Comparison of ENCODE assay signal across 19 cellular contexts in the genomic region with DNA sequence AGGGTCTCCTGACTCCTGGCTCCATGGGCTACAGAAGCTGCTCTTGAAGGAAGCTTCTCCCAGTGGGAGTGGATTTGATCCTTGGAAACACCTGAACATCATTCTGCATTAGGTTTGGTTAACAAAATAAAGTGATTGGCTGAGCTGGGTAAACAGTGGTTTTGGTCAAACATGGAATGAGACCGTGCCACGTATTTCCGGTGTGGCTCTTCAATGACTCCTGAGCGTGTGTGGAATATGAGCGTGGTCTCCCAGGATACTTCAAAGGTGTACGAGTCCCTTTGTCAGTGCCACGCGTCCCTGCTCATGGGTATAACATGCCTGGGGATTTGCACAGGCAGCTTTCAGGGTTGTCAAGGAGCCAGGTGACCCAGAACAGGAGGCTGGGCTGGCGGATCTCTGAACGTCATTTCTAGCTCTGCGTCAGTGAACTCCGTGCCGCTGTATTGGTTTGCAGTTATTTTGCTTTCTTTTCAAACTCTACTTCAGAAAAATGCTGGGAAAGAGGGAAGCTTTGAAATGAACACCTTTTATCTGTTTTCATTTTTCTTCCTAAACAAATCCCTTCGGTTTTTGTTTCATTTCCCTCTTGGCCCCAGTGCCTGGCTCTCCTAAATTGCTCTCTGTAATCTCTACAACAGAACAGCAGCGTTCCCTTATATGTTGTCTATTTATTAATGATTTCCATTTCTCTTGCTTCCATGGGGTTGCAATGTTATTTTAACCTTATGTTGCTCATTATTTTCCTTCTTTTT. TPM values are rescaled to one million over a fixed set of nuclear protein-coding genes. Genes with fewer than 3 reads are reported as not detected.
A peak's percentile ranks its signal among the peaks of the same experiment; 100 is the strongest.
DNase-seq lines count a peak whose midpoint lies in the region; ATAC-seq and TF ChIP-seq lines count a peak whose summit lies in the region.
"Had no signal": no experiment of that assay in that cellular context is flagged by ENCODE, and none has a peak within 500 bp of the region (broad histone marks: within the 10 kb centered on the region; RNA-seq: fewer than 3 reads in every experiment).

No MANE protein-coding gene starts in this region.

- no peak overlapping the region for H3K9ac ChIP-seq in endocrine pancreas (ENCODE audit: control insufficient read depth, insufficient read depth, low read length)
- H3K9ac ChIP-seq: BLaER1 had no signal

- peaks cover 3% of the 10 kb centered on the region for H3K27me3 ChIP-seq in endocrine pancreas (ENCODE audit: control insufficient read depth, insufficient read depth, low read length)
- H3K27me3 ChIP-seq in right lobe of liver = no peaks in the 10 kb centered on the region
- H3K27me3 ChIP-seq: BLaER1 had no signal

- DNase-seq in COR-L47 (lab: John Stamatoyannopoulos, UW) = peak; percentile 45
- no peak for DNase-seq in LNCaP clone FGC (ENCODE audit: low read depth)
- DNase-seq in right lobe of liver = peak in 1 of 3 donors; percentile 65
- DNase-seq in Ammon's horn (ENCODE audit: low spot score) = no peak
- DNase-seq in stimulated activated naive CD8-positive, alpha-beta T cell treated with anti-CD3 and anti-CD28 coated beads, Interleukin-15, amount 100 ng/mL, for 72 hours = no peak
- DNase-seq: activated CD4-positive, alpha-beta T cell treated with anti-CD3 and anti-CD28 coated beads, Interleukin-2, amount 50 U/mL, for 4 hours; activated naive CD8-positive, alpha-beta T cell treated with anti-CD3 and anti-CD28 coated beads, Interleukin-2, amount 10 ng/mL, durations not matched to agents 7 days and 5 days; activated T-cell treated with anti-CD3 and anti-CD28 coated beads, Interleukin-2, amount 50 U/mL, for 4 hours; effector memory CD4-positive, alpha-beta T cell; MM.1S; OCI-M1 had no signal

- H3K27ac Mint-ChIP-seq in stimulated activated naive CD8-positive, alpha-beta T cell treated with anti-CD3 and anti-CD28 coated beads, Interleukin-15, amount 100 ng/mL, for 72 hours = no peak overlapping the region
- H3K27ac Mint-ChIP-seq: activated naive CD8-positive, alpha-beta T cell treated with anti-CD3 and anti-CD28 coated beads, Interleukin-2, amount 10 ng/mL, durations not matched to agents 7 days and 5 days; GM23338; memory B cell had no signal

- H3K4me1 ChIP-seq in endocrine pancreas (ENCODE audit: control insufficient read depth, insufficient read depth, low read length) (no peaks in the 10 kb centered on the region), right lobe of liver (no peaks in the 10 kb centered on the region)
- H3K4me1 ChIP-seq: BLaER1 had no signal

- TF ChIP-seq POLR2A in right lobe of liver (IDR thresholded peaks at IDR 0.05) = no peak

- H3K9me3 ChIP-seq in endocrine pancreas (ENCODE audit: control insufficient read depth, low read length) = no peaks in the 10 kb centered on the region
- no peaks in the 10 kb centered on the region for H3K9me3 ChIP-seq in right lobe of liver
- H3K9me3 ChIP-seq: BLaER1 had no signal

- no peaks in the 10 kb centered on the region for H3K4me1 Mint-ChIP-seq in stimulated activated naive CD8-positive, alpha-beta T cell treated with anti-CD3 and anti-CD28 coated beads, Interleukin-15, amount 100 ng/mL, for 72 hours
- H3K4me1 Mint-ChIP-seq: activated naive CD8-positive, alpha-beta T cell treated with anti-CD3 and anti-CD28 coated beads, Interleukin-2, amount 10 ng/mL, durations not matched to agents 7 days and 5 days; GM23338; memory B cell had no signal

- intact Hi-C loops in right lobe of liver (cut with DNase I) = no loop called here

- TF ChIP-seq CTCF in LNCaP clone FGC (IDR thresholded peaks at IDR 0.05; ENCODE audit: control insufficient read depth, extremely low read depth, insufficient read depth) = no peak
- TF ChIP-seq CTCF in right lobe of liver (IDR thresholded peaks at IDR 0.05) = no peak

- peaks cover under 1% of the 10 kb centered on the region for H3K27me3 Mint-ChIP-seq in stimulated activated naive CD8-positive, alpha-beta T cell treated with anti-CD3 and anti-CD28 coated beads, Interleukin-15, amount 100 ng/mL, for 72 hours

- H3K4me3 Mint-ChIP-seq in stimulated activated naive CD8-positive, alpha-beta T cell treated with anti-CD3 and anti-CD28 coated beads, Interleukin-15, amount 100 ng/mL, for 72 hours = no peak overlapping the region
- H3K4me3 Mint-ChIP-seq: activated naive CD8-positive, alpha-beta T cell treated with anti-CD3 and anti-CD28 coated beads, Interleukin-2, amount 10 ng/mL, durations not matched to agents 7 days and 5 days; activated T-cell treated with anti-CD3 and anti-CD28 coated beads, Interleukin-2, amount 50 U/mL, for 4 hours; GM23338; memory B cell had no signal

- no peaks in the 10 kb centered on the region for H3K36me3 ChIP-seq in endocrine pancreas (ENCODE audit: control insufficient read depth, insufficient read depth, low read length)
- H3K36me3 ChIP-seq in right lobe of liver = no peaks in the 10 kb centered on the region
- H3K36me3 ChIP-seq: BLaER1 had no signal

- no peaks in the 10 kb centered on the region for H3K9me3 Mint-ChIP-seq in stimulated activated naive CD8-positive, alpha-beta T cell treated with anti-CD3 and anti-CD28 coated beads, Interleukin-15, amount 100 ng/mL, for 72 hours
- H3K9me3 Mint-ChIP-seq: activated naive CD8-positive, alpha-beta T cell treated with anti-CD3 and anti-CD28 coated beads, Interleukin-2, amount 10 ng/mL, durations not matched to agents 7 days and 5 days; GM23338 had no signal

- ATAC-seq in right lobe of liver (peak; percentile 82 to 93 (median 88)), GM18861 (IDR thresholded peaks at IDR 0.05; ENCODE audit: unreplicated experiment) (no peak), HG02981 (IDR thresholded peaks at IDR 0.05; ENCODE audit: unreplicated experiment) (no peak)
- ATAC-seq in stimulated activated naive CD8-positive, alpha-beta T cell treated with anti-CD3 and anti-CD28 coated beads, Interleukin-15, amount 100 ng/mL, for 72 hours = no peak
- ATAC-seq: activated T-cell treated with anti-CD3 and anti-CD28 coated beads, Interleukin-2, amount 50 U/mL, for 4 hours; GM23338 had no signal

- H3K4me3 ChIP-seq in LNCaP clone FGC (ENCODE audit: low read depth, low read length) = peak overlapping the region; percentile 3; the same call in 1 of the 2 replicates
- peak overlapping the region; percentile 22 for H3K4me3 ChIP-seq in endocrine pancreas (ENCODE audit: control insufficient read depth, insufficient read depth, low read length)
- H3K4me3 ChIP-seq in right lobe of liver = peak overlapping the region in 2 of 3 donors; percentile 27 to 35
- H3K4me3 ChIP-seq: BLaER1, GM23338, SK-N-MC had no signal

- WGBS in right lobe of liver (ENCODE audit: insufficient coverage, low coverage, low lambda C conversion rate, missing lambda C conversion rate) = 68% methylated on average over 11 of the region's 15 CpGs

- H3K27ac ChIP-seq in right lobe of liver = peak overlapping the region in 2 of 3 donors; percentile 56 to 60
- H3K27ac ChIP-seq: BLaER1, SK-N-MC had no signal

RNA-seq across cellular contexts. Expression of a gene that starts 26.3 kb away (rescaled TPM):
- not detected for total RNA-seq in right lobe of liver
- total RNA-seq: GM23338, subcutaneous adipose tissue had no signal

Comparison
In these comparisons a context has a peak if more than half of its experiments do, and no peak if none do; other contexts are left out.
1. ATAC-seq: peak in right lobe of liver (4 of 4); none in GM18861 (single experiment), HG02981 (single experiment) and stimulated activated naive CD8-positive, alpha-beta T cell treated with anti-CD3 and anti-CD28 coated beads, Interleukin-15, amount 100 ng/mL, for 72 hours (single experiment).
2. Peak in every context shown above with its lines, with median percentiles within 50 percentile points of each other: H3K4me3 ChIP-seq.